10 cellular contexts compared by ENCODE assay signal in genomic region chr13:113976711-113977684, GRCh38. TPM values are rescaled to one million over a fixed set of nuclear protein-coding genes. Genes with fewer than 3 reads are reported as not detected.
DNase-seq lines count a peak whose midpoint lies in the region; ATAC-seq and TF ChIP-seq lines count a peak whose summit lies in the region.
"Had no signal": no experiment of that assay in that cellular context is flagged by ENCODE, and none has a peak within 500 bp of the region (broad histone marks: within the 10 kb centered on the region; RNA-seq: fewer than 3 reads in every experiment).

No MANE protein-coding gene starts in this region.

- H3K4me2 ChIP-seq in SK-N-SH, result 0 out of 2 replicates have a peak overlapping the region, but pooled peaks have one; percentile 11

- 84% methylated on average over 14 of the region's 21 CpGs for WGBS in SK-N-SH (ENCODE audit: low lambda C conversion rate)

- no peak for TF ChIP-seq EP300 in SK-N-SH (IDR thresholded peaks at IDR 0.05; ENCODE audit: borderline replicate concordance in 1 of 2, low read depth in 1 of 2, low read length in 1 of 2)

- no peak for ATAC-seq in HG02610 (IDR thresholded peaks at IDR 0.05; ENCODE audit: unreplicated experiment)
- no peak for ATAC-seq in activated CD4-positive, CD25-positive, alpha-beta regulatory T cell treated with anti-CD3 and anti-CD28 coated beads, Interleukin-2, amount 50 U/mL, for 24 hours

- peak overlapping the region in 1 of 2 experiments; percentile 42; a peak in 1 of 4 replicates for H3K27ac ChIP-seq in SK-N-SH (ENCODE audit: low read depth in 2 of 2, low read length in 1 of 2)
- H3K27ac ChIP-seq in skeletal muscle tissue (ENCODE audit: low read depth, low read length), result peak overlapping the region; percentile 19

- H3K9me3 ChIP-seq in SK-N-SH (no peaks in the 10 kb centered on the region), skeletal muscle tissue (ENCODE audit: control insufficient read depth in 3 of 3, low read length in 3 of 3) (no peaks in the 10 kb centered on the region)

- no peak for TF ChIP-seq CTCF in SK-N-SH (IDR thresholded peaks at IDR 0.05)

- H3K4me3 ChIP-seq in SK-N-SH (ENCODE audit: low read depth in 2 of 2, low read length in 1 of 2) (no peak overlapping the region), skeletal muscle tissue (ENCODE audit: low read length in 3 of 3) (no peak overlapping the region)

- no peak overlapping the region for H2AFZ ChIP-seq in SK-N-SH (ENCODE audit: low read depth)

- peak; percentile 49 for DNase-seq in GM04504 (ENCODE audit: low read depth)
- DNase-seq in SK-N-SH, result no peak
- peak; percentile 65 for DNase-seq in glomerular visceral epithelial cell (ENCODE audit: extremely low spot score)
- no peak for DNase-seq in stimulated activated CD4-positive, alpha-beta T cell treated with anti-CD3 and anti-CD28 coated beads, Interleukin-4, amount 100 ng/mL, for 4 hours
- no peak for DNase-seq in SIG-M5 treated with dmso at 0.1 percent for 504 hours (lab: John Stamatoyannopoulos, UW; ENCODE audit: unreplicated experiment)
- DNase-seq: activated CD4-positive, alpha-beta T cell treated with anti-CD3 and anti-CD28 coated beads, Interleukin-2, amount 50 U/mL, for 48 hours; KG1 had no signal

- H3F3A ChIP-seq in SK-N-SH (replicated peaks; ENCODE audit: insufficient read depth), result peaks cover 8% of the 10 kb centered on the region

- H3K79me2 ChIP-seq in SK-N-SH (ENCODE audit: insufficient read depth), result no peaks in the 10 kb centered on the region; the same call in 1 of the 2 replicates

- no peak for TF ChIP-seq RAD21 in SK-N-SH (IDR thresholded peaks at IDR 0.05; ENCODE audit: low read length)

- H3K36me3 ChIP-seq in SK-N-SH (replicated peaks in 1 of 2; ENCODE audit: control insufficient read depth in 1 of 2, insufficient read depth in 2 of 2, low read length in 1 of 2), result peaks cover 17 to 47% of the 10 kb centered on the region in 2 experiments
- H3K36me3 ChIP-seq in skeletal muscle tissue (ENCODE audit: control insufficient read depth in 3 of 3, insufficient read depth in 3 of 3, low read length in 3 of 3), result peaks cover 40 to 53% (median 46%) of the 10 kb centered on the region in 3 donors

- no peak overlapping the region for H3K9ac ChIP-seq in SK-N-SH
- H3K9ac ChIP-seq in skeletal muscle tissue (ENCODE audit: low read depth in 1 of 3, low read length in 3 of 3), result no peak overlapping the region

- H3K4me1 ChIP-seq in SK-N-SH (ENCODE audit: control insufficient read depth in 1 of 2, insufficient read depth in 2 of 2, low read depth in 1 of 2, low read length in 1 of 2), result peaks cover 0 to 6% of the 10 kb centered on the region in 2 experiments; a peak in 3 of 4 replicates
- peaks cover 0 to 5% (median 0%) of the 10 kb centered on the region in 3 donors for H3K4me1 ChIP-seq in skeletal muscle tissue (ENCODE audit: control insufficient read depth in 3 of 3, insufficient read depth in 3 of 3, low read length in 3 of 3)

- no peaks in the 10 kb centered on the region for H4K20me1 ChIP-seq in SK-N-SH (ENCODE audit: insufficient read depth)

- CTCF ChIA-PET in SK-N-SH (lab: Yijun Ruan, JAX), result no interaction called here

- POLR2A ChIA-PET in SK-N-SH (lab: Yijun Ruan, JAX), result no interaction called here

- H3K27me3 ChIP-seq in SK-N-SH (ENCODE audit: insufficient read depth), result no peaks in the 10 kb centered on the region
- no peaks in the 10 kb centered on the region for H3K27me3 ChIP-seq in skeletal muscle tissue (ENCODE audit: control insufficient read depth in 3 of 3, insufficient read depth in 3 of 3, low read length in 3 of 3)

- no peaks in the 10 kb centered on the region for H3K9me2 ChIP-seq in SK-N-SH

TF ChIP-seq in SK-N-SH, 30 proteins besides CTCF, POLR2A, EP300 and RAD21:
- TF ChIP-seq TEAD4 (IDR thresholded peaks at IDR 0.05; ENCODE audit: borderline replicate concordance, insufficient read depth) (0 out of 2 replicates have a peak, but pooled peaks have one; percentile 22), POLR2AphosphoS5 (IDR thresholded peaks at IDR 0.05; ENCODE audit: low read depth, low read length) (no peak)

RNA-seq across cellular contexts. Expression of gene C13orf46, which starts 3.1 kb away (rescaled TPM):
- 0.96 and 1.7 TPM in 2 replicates for polyA plus RNA-seq in SK-N-SH (2012; rRNA removed)
- 0.21 and 0.56 TPM in 2 replicates for polyA plus RNA-seq in SK-N-SH (2012; cell fraction: cytosol; rRNA removed)
- 2.6 and 3.3 TPM in 2 replicates for polyA plus RNA-seq in SK-N-SH (2012; cell fraction: nucleus; rRNA removed)
- total RNA-seq in skeletal muscle tissue, result under 0.01 TPM

Comparison
In these comparisons a context has a peak if more than half of its experiments do, and no peak if none do; other contexts are left out.
1. DNase-seq: peak in GM04504 (single experiment) and glomerular visceral epithelial cell (single experiment); none in SK-N-SH (single experiment), stimulated activated CD4-positive, alpha-beta T cell treated with anti-CD3 and anti-CD28 coated beads, Interleukin-4, amount 100 ng/mL, for 4 hours (0 of 2) and SIG-M5 treated with dmso at 0.1 percent for 504 hours (single experiment).